ENCODE assay signal across 18 cellular contexts in genomic region chr13:41740479-41740878, GRCh38.
DNase-seq lines count a peak whose midpoint lies in the region; ATAC-seq and TF ChIP-seq lines count a peak whose summit lies in the region.
"Had no signal": no experiment of that assay in that cellular context is flagged by ENCODE, and none has a peak within 500 bp of the region (broad histone marks: within the 10 kb centered on the region; RNA-seq: fewer than 3 reads in every experiment).

No MANE protein-coding gene starts in this region.

- H3K4me3 ChIP-seq in AG10803 (ENCODE audit: low read length): no peak overlapping the region
- no peak overlapping the region for H3K4me3 ChIP-seq in choroid plexus epithelial cell (ENCODE audit: low read depth, low read length)
- H3K4me3 ChIP-seq in trophoblast cell (ENCODE audit: low read depth, low read length): no peak overlapping the region
- H3K4me3 ChIP-seq: BLaER1 treated with 17β-estradiol and CSF1 and Interleukin-3, amounts not matched to agents 10 nM and 100 nM had no signal

- no peak overlapping the region for H3K4me2 ChIP-seq in trophoblast cell (ENCODE audit: low read length)
- H3K4me2 ChIP-seq: BLaER1 treated with 17β-estradiol and CSF1 and Interleukin-3, amounts not matched to agents 10 nM and 100 nM had no signal

- H4K8ac ChIP-seq in trophoblast cell (ENCODE audit: low read depth, low read length): no peak overlapping the region

- H3K4me1 ChIP-seq in trophoblast cell (ENCODE audit: control insufficient read depth in 1 of 2, insufficient read depth in 2 of 2, low read length in 2 of 2): peaks cover 0 to 4% of the 10 kb centered on the region in 2 experiments
- H3K4me1 ChIP-seq: BLaER1 treated with 17β-estradiol and CSF1 and Interleukin-3, amounts not matched to agents 10 nM and 100 nM had no signal

- H3K4ac ChIP-seq in trophoblast cell (ENCODE audit: low read depth, low read length): no peak overlapping the region

- H2AK5ac ChIP-seq in trophoblast cell (ENCODE audit: low read length): no peak overlapping the region

- no peak overlapping the region for H3K14ac ChIP-seq in trophoblast cell (ENCODE audit: low read length)

- H2BK5ac ChIP-seq in trophoblast cell (ENCODE audit: low read depth, low read length, poor library complexity): no peak overlapping the region

- no peak overlapping the region for H3K9ac ChIP-seq in trophoblast cell (ENCODE audit: low read length)
- H3K9ac ChIP-seq: BLaER1 treated with 17β-estradiol and CSF1 and Interleukin-3, amounts not matched to agents 10 nM and 100 nM had no signal

- no peak overlapping the region for H3K27ac ChIP-seq in trophoblast cell (ENCODE audit: low read depth, low read length)
- H3K27ac ChIP-seq: BLaER1 treated with 17β-estradiol and CSF1 and Interleukin-3, amounts not matched to agents 10 nM and 100 nM had no signal

- no peak overlapping the region for H2AFZ ChIP-seq in trophoblast cell (ENCODE audit: insufficient read depth, low read length, poor library complexity)

- intact Hi-C loops in head of caudate nucleus (cut with DNase I): no loop called here

- DNase-seq in AG10803 (ENCODE audit: low read depth) (peak; percentile 6), NCI-H226 (peak; percentile 62), choroid plexus epithelial cell (ENCODE audit: low read depth) (peak; percentile 10), trophoblast cell (peak; percentile 37 to 72), head of caudate nucleus (no peak), DMS53 treated with DMSO at 0.1 percent for 48 hours (lab: John Stamatoyannopoulos, UW; ENCODE audit: unreplicated experiment) (no peak)
- DNase-seq: 8988T; Calu3; CD8-positive, alpha-beta T cell; DND-41; GDM1; GOT3; H7; HFFc6 had no signal

- H3K18ac ChIP-seq in trophoblast cell (ENCODE audit: low read length): no peak overlapping the region

- no peak overlapping the region for H4K12ac ChIP-seq in trophoblast cell (ENCODE audit: low read depth, low read length)

- no peak overlapping the region for H4K91ac ChIP-seq in trophoblast cell (ENCODE audit: low read depth, low read length)

- no peak overlapping the region for H2BK120ac ChIP-seq in trophoblast cell (ENCODE audit: insufficient read depth, low read length, poor library complexity)

- ATAC-seq in GM18858 (IDR thresholded peaks at IDR 0.05; ENCODE audit: unreplicated experiment): no peak
- ATAC-seq: CD8-positive, alpha-beta T cell; HCT116; HepG2 had no signal

- TF ChIP-seq CTCF in AG10803 (conservative IDR thresholded peaks at IDR 0.05; ENCODE audit: low read length) (no peak), choroid plexus epithelial cell (conservative IDR thresholded peaks at IDR 0.05; ENCODE audit: low read depth, low read length) (no peak)

- H3K9me3 ChIP-seq in trophoblast cell (ENCODE audit: insufficient read depth, low read depth, low read length): no peaks in the 10 kb centered on the region
- H3K9me3 ChIP-seq: BLaER1 treated with 17β-estradiol and CSF1 and Interleukin-3, amounts not matched to agents 10 nM and 100 nM had no signal

- no peaks in the 10 kb centered on the region for H3K36me3 ChIP-seq in trophoblast cell (ENCODE audit: control insufficient read depth in 1 of 2, insufficient read depth in 2 of 2, low read length in 2 of 2)
- H3K36me3 ChIP-seq: BLaER1 treated with 17β-estradiol and CSF1 and Interleukin-3, amounts not matched to agents 10 nM and 100 nM had no signal

- H3K79me2 ChIP-seq in trophoblast cell (ENCODE audit: control insufficient read depth, insufficient read depth, low read length, poor library complexity): no peaks in the 10 kb centered on the region

- whole genome bisulfite sequencing in trophoblast cell (ENCODE audit: extremely low coverage, insufficient coverage, insufficient read length): no CpG with 5 or more reads among the region's 4 CpGs

- H2BK12ac ChIP-seq in trophoblast cell (ENCODE audit: low read length): no peak overlapping the region

- H3K23ac ChIP-seq in trophoblast cell (ENCODE audit: low read length): no peak overlapping the region

- no peaks in the 10 kb centered on the region for H3K27me3 ChIP-seq in trophoblast cell (ENCODE audit: insufficient read depth, low read length)
- H3K27me3 ChIP-seq: BLaER1 treated with 17β-estradiol and CSF1 and Interleukin-3, amounts not matched to agents 10 nM and 100 nM had no signal

- no peaks in the 10 kb centered on the region for H3K79me1 ChIP-seq in trophoblast cell (ENCODE audit: low read length)

Comparison
In these comparisons a context has a peak if more than half of its experiments do, and no peak if none do; other contexts are left out.
1. DNase-seq: peak in AG10803 (single experiment), NCI-H226 (single experiment), choroid plexus epithelial cell (single experiment) and trophoblast cell (2 of 2); none in head of caudate nucleus (0 of 42) and DMS53 treated with DMSO at 0.1 percent for 48 hours (single experiment).